8 cellular contexts compared by ENCODE assay signal in the genomic region with DNA sequence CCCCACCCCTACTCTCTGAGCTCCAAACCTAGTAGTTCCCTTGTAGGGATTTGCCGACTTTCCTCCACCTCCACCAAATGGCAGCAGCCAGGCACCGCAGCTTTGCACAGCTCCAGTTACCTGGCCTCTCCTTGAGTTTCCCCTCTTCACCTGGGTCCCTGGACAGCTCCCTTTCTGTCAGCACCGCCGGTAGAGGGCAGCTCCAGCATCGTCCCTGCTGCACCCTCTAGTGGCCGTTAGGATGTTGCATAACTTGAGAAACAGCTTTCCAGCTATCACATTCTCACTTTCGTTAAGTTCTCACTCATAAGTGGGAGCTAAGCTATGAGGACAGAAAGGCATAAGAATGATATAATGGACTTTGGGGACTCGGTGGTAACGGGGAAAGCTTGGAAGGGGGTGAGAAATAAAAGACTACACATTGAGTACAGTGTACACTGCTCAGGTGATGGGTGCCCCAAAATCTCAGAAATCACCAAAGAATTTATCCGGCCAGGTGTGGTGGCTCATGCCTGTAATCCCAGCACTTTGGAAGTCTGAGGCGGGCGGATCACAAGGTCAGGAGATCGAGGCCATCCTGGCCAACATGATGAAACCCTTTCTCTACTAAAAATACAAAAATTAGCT.
DNase-seq lines count a peak whose midpoint lies in the region; ATAC-seq lines count a peak whose summit lies in the region.

No MANE protein-coding gene starts in this region.

- peaks cover 0 to 3% of the 10 kb centered on the region in 2 experiments for H3K27me3 ChIP-seq in mesenchymal stem cell (ENCODE audit: control insufficient read depth in 1 of 2, insufficient read depth in 1 of 2, low read length in 2 of 2)

- no peak overlapping the region for H3K23ac ChIP-seq in mesenchymal stem cell (ENCODE audit: low read length in 2 of 2)

- H3K4me2 ChIP-seq in mesenchymal stem cell (ENCODE audit: low read length, poor library complexity, severe bottlenecking): no peak overlapping the region

- no peak overlapping the region for H4K91ac ChIP-seq in mesenchymal stem cell (ENCODE audit: low read length)

- no peak overlapping the region for H3K14ac ChIP-seq in mesenchymal stem cell (ENCODE audit: low read length in 2 of 2)

- 25% methylated on average over 8 of the region's 13 CpGs for WGBS in mesenchymal stem cell

- H3K27ac ChIP-seq in mesenchymal stem cell (ENCODE audit: low read length, poor library complexity, severe bottlenecking): no peak overlapping the region

- H3K9ac ChIP-seq in mesenchymal stem cell (ENCODE audit: low read length): no peak overlapping the region

- no peak overlapping the region for H3K4ac ChIP-seq in mesenchymal stem cell (ENCODE audit: low read depth in 1 of 2, low read length in 2 of 2)

- DNase-seq in CMK (ENCODE audit: low read depth) (peak; percentile 17), NCI-H524 treated with DMSO at 0.1 percent for 48 hours (lab: John Stamatoyannopoulos, UW) (peak; percentile 50), mesenchymal stem cell (peak; percentile 44)
- DNase-seq in activated CD4-positive, alpha-beta T cell treated with anti-CD3 and anti-CD28 coated beads, Interleukin-2, amount 50 U/mL, for 1 hour: peak; percentile 57
- peak; percentile 15 for DNase-seq in effector CD8-positive, alpha-beta T cell (lab: John Stamatoyannopoulos, UW)
- peak; percentile 34 to 48 for DNase-seq in stimulated activated CD8-positive, alpha-beta memory T cell treated with anti-CD3 and anti-CD28 coated beads, Interleukin-2, amount 100 ng/mL, for 48 hours (ENCODE audit: low read depth in 2 of 2)

- no peaks in the 10 kb centered on the region for H3K9me3 ChIP-seq in mesenchymal stem cell (ENCODE audit: control insufficient read depth, low read length)

- no peak overlapping the region for H2BK5ac ChIP-seq in mesenchymal stem cell (ENCODE audit: low read depth, low read length, poor library complexity, severe bottlenecking)

- no peak overlapping the region for H2AFZ ChIP-seq in mesenchymal stem cell (ENCODE audit: low read depth, low read length)

- H4K8ac ChIP-seq in mesenchymal stem cell (ENCODE audit: low read length): no peak overlapping the region

- H3K4me3 ChIP-seq in mesenchymal stem cell (ENCODE audit: insufficient read depth in 1 of 2, low read depth in 1 of 2, low read length in 2 of 2): no peak overlapping the region

- H2BK15ac ChIP-seq in mesenchymal stem cell (ENCODE audit: low read depth, poor library complexity, severe bottlenecking): no peak overlapping the region

- H2BK12ac ChIP-seq in mesenchymal stem cell (ENCODE audit: low read length in 2 of 2): no peak overlapping the region

- no peak overlapping the region for H2BK120ac ChIP-seq in mesenchymal stem cell (ENCODE audit: low read depth, low read length)

- ATAC-seq in GM19452 (IDR thresholded peaks at IDR 0.05; ENCODE audit: unreplicated experiment): peak; percentile 98
- ATAC-seq in HG03520 (IDR thresholded peaks at IDR 0.05; ENCODE audit: unreplicated experiment): peak; percentile 99

- no peaks in the 10 kb centered on the region for H3K4me1 ChIP-seq in mesenchymal stem cell (ENCODE audit: control insufficient read depth, insufficient read depth, low read depth, low read length)

- H2AK5ac ChIP-seq in mesenchymal stem cell (ENCODE audit: low read length, severe bottlenecking): no peak overlapping the region

- no peak overlapping the region for H3K18ac ChIP-seq in mesenchymal stem cell (ENCODE audit: low read depth in 1 of 2, low read length in 2 of 2)

- no peaks in the 10 kb centered on the region for H3K36me3 ChIP-seq in mesenchymal stem cell (ENCODE audit: control insufficient read depth in 1 of 2, insufficient read depth in 2 of 2, low read depth in 1 of 2, low read length in 2 of 2)

- no peaks in the 10 kb centered on the region for H3K79me1 ChIP-seq in mesenchymal stem cell (replicated peaks; ENCODE audit: low read length, poor library complexity, severe bottlenecking)
